In genomic region chr1:1306661-1307260, GRCh38 we compare ENCODE assay signal across 1 cellular context.
TF ChIP-seq lines count a peak whose summit lies in the region.

No MANE protein-coding gene starts in this region.

TF ChIP-seq in HepG2, 621 proteins besides CTCF, POLR2A, EP300 and RAD21 (continued from another document):
- TF ChIP-seq SPEN (CRISPR knock-in tag; IDR thresholded peaks at IDR 0.05; ENCODE audit: low read depth) = peak; percentile 71; the same call in 1 of the 2 replicates
- TF ChIP-seq ARNTL (CRISPR knock-in tag; IDR thresholded peaks at IDR 0.05) = peak; percentile 66
- TF ChIP-seq ZBTB46 (CRISPR knock-in tag; IDR thresholded peaks at IDR 0.05; ENCODE audit: borderline replicate concordance) = no peak
- TF ChIP-seq NRL (CRISPR knock-in tag; IDR thresholded peaks at IDR 0.05; ENCODE audit: borderline replicate concordance) = peak; percentile 72
- TF ChIP-seq PCBP2 (optimal IDR thresholded peaks at IDR 0.05; ENCODE audit: low read depth, low read length, poor library complexity, severe bottlenecking) = no peak
- TF ChIP-seq CREB3 (CRISPR knock-in tag; IDR thresholded peaks at IDR 0.05) = no peak
- TF ChIP-seq HOXA3 (CRISPR knock-in tag; IDR thresholded peaks at IDR 0.05) = peak; percentile 74
- TF ChIP-seq FOXO4 (CRISPR knock-in tag; conservative IDR thresholded peaks at IDR 0.05) = no peak
- TF ChIP-seq NFKB2 (CRISPR knock-in tag; IDR thresholded peaks at IDR 0.05; ENCODE audit: borderline replicate concordance) = peak; percentile 77
- TF ChIP-seq ZNF12 (CRISPR knock-in tag; IDR thresholded peaks at IDR 0.05) = no peak
- no peak for TF ChIP-seq NR2F6 (IDR thresholded peaks at IDR 0.05)
- 0 out of 2 replicates have a peak, but pooled peaks have one; percentile 45 for TF ChIP-seq NR2F6 (CRISPR knock-in tag; IDR thresholded peaks at IDR 0.05)
TF ChIP-seq in HepG2: peak in this region for 125.
